ENCODE assay signal across 1 cellular context in the genomic region with DNA sequence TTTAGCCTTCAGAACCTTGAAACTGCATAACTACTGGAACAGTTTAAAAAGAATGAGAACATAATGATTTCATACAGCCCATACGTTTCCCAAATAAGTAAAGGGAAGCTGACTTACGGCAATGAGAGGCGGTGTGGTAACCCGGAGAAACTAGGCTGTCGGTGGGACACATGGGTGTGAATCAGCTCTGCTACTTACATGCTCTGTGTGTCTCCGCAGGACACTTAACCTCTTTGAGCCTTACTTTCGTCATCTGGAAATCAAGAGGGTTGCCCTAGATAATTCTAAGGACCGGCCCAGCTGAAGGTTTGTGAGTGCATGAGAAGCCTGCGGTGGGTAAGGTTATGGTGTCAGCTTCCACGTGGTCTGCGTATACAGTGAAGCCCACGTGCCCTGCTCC.
TF ChIP-seq lines count a peak whose summit lies in the region.

No MANE protein-coding gene starts in this region.

TF ChIP-seq in H1, 55 proteins besides CTCF, POLR2A, EP300 and RAD21:
- no peak for TF ChIP-seq EZH2 (IDR thresholded peaks at IDR 0.05; ENCODE audit: low read depth, low read length, severe bottlenecking)
- no peak for TF ChIP-seq SRF (IDR thresholded peaks at IDR 0.05; ENCODE audit: low read depth, low read length)
- TF ChIP-seq ATF2 (IDR thresholded peaks at IDR 0.05; ENCODE audit: low read length), result no peak
- no peak for TF ChIP-seq TBP (IDR thresholded peaks at IDR 0.05; ENCODE audit: low read depth, low read length)
- TF ChIP-seq, protein P1, sequence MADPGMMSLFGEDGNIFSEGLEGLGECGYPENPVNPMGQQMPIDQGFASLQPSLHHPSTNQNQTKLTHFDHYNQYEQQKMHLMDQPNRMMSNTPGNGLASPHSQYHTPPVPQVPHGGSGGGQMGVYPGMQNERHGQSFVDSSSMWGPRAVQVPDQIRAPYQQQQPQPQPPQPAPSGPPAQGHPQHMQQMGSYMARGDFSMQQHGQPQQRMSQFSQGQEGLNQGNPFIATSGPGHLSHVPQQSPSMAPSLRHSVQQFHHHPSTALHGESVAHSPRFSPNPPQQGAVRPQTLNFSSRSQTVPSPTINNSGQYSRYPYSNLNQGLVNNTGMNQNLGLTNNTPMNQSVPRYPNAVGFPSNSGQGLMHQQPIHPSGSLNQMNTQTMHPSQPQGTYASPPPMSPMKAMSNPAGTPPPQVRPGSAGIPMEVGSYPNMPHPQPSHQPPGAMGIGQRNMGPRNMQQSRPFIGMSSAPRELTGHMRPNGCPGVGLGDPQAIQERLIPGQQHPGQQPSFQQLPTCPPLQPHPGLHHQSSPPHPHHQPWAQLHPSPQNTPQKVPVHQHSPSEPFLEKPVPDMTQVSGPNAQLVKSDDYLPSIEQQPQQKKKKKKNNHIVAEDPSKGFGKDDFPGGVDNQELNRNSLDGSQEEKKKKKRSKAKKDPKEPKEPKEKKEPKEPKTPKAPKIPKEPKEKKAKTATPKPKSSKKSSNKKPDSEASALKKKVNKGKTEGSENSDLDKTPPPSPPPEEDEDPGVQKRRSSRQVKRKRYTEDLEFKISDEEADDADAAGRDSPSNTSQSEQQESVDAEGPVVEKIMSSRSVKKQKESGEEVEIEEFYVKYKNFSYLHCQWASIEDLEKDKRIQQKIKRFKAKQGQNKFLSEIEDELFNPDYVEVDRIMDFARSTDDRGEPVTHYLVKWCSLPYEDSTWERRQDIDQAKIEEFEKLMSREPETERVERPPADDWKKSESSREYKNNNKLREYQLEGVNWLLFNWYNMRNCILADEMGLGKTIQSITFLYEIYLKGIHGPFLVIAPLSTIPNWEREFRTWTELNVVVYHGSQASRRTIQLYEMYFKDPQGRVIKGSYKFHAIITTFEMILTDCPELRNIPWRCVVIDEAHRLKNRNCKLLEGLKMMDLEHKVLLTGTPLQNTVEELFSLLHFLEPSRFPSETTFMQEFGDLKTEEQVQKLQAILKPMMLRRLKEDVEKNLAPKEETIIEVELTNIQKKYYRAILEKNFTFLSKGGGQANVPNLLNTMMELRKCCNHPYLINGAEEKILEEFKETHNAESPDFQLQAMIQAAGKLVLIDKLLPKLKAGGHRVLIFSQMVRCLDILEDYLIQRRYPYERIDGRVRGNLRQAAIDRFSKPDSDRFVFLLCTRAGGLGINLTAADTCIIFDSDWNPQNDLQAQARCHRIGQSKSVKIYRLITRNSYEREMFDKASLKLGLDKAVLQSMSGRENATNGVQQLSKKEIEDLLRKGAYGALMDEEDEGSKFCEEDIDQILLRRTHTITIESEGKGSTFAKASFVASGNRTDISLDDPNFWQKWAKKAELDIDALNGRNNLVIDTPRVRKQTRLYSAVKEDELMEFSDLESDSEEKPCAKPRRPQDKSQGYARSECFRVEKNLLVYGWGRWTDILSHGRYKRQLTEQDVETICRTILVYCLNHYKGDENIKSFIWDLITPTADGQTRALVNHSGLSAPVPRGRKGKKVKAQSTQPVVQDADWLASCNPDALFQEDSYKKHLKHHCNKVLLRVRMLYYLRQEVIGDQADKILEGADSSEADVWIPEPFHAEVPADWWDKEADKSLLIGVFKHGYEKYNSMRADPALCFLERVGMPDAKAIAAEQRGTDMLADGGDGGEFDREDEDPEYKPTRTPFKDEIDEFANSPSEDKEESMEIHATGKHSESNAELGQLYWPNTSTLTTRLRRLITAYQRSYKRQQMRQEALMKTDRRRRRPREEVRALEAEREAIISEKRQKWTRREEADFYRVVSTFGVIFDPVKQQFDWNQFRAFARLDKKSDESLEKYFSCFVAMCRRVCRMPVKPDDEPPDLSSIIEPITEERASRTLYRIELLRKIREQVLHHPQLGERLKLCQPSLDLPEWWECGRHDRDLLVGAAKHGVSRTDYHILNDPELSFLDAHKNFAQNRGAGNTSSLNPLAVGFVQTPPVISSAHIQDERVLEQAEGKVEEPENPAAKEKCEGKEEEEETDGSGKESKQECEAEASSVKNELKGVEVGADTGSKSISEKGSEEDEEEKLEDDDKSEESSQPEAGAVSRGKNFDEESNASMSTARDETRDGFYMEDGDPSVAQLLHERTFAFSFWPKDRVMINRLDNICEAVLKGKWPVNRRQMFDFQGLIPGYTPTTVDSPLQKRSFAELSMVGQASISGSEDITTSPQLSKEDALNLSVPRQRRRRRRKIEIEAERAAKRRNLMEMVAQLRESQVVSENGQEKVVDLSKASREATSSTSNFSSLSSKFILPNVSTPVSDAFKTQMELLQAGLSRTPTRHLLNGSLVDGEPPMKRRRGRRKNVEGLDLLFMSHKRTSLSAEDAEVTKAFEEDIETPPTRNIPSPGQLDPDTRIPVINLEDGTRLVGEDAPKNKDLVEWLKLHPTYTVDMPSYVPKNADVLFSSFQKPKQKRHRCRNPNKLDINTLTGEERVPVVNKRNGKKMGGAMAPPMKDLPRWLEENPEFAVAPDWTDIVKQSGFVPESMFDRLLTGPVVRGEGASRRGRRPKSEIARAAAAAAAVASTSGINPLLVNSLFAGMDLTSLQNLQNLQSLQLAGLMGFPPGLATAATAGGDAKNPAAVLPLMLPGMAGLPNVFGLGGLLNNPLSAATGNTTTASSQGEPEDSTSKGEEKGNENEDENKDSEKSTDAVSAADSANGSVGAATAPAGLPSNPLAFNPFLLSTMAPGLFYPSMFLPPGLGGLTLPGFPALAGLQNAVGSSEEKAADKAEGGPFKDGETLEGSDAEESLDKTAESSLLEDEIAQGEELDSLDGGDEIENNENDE (IDR thresholded peaks at IDR 0.05; ENCODE audit: insufficient replicate concordance, low read length), result no peak
- TF ChIP-seq TAF1 (IDR thresholded peaks at IDR 0.05; ENCODE audit: low read depth, low read length), result no peak
- no peak for TF ChIP-seq CHD2 (IDR thresholded peaks at IDR 0.05; ENCODE audit: low read length)
- TF ChIP-seq, protein P2, sequence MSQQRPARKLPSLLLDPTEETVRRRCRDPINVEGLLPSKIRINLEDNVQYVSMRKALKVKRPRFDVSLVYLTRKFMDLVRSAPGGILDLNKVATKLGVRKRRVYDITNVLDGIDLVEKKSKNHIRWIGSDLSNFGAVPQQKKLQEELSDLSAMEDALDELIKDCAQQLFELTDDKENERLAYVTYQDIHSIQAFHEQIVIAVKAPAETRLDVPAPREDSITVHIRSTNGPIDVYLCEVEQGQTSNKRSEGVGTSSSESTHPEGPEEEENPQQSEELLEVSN (IDR thresholded peaks at IDR 0.05), result no peak
- no peak for TF ChIP-seq USF2 (IDR thresholded peaks at IDR 0.05; ENCODE audit: low read length)
- no peak for TF ChIP-seq RXRA (IDR thresholded peaks at IDR 0.05; ENCODE audit: insufficient read depth, low read depth, low read length)
- TF ChIP-seq TAF7 (optimal IDR thresholded peaks at IDR 0.05; ENCODE audit: borderline replicate concordance, low read depth, low read length), result no peak
- no peak for TF ChIP-seq SIRT6 (IDR thresholded peaks at IDR 0.05; ENCODE audit: low read length)
TF ChIP-seq in H1: peak in this region for 0.
